Comparison of ENCODE assay signal across 20 cellular contexts in genomic region chr2:102099536-102100293, GRCh38. TPM values are rescaled to one million over a fixed set of nuclear protein-coding genes. Genes with fewer than 3 reads are reported as not detected.
DNase-seq lines count a peak whose midpoint lies in the region; ATAC-seq and TF ChIP-seq lines count a peak whose summit lies in the region.
"Had no signal": no experiment of that assay in that cellular context is flagged by ENCODE, and none has a peak within 500 bp of the region (broad histone marks: within the 10 kb centered on the region; RNA-seq: fewer than 3 reads in every experiment).

No MANE protein-coding gene starts in this region.

- no peaks in the 10 kb centered on the region for H3K9me3 ChIP-seq in psoas muscle
- H3K9me3 ChIP-seq: neutrophil, Peyer's patch, vagina had no signal

- peaks cover 6% of the 10 kb centered on the region for H3K9me3 Mint-ChIP-seq in activated naive CD4-positive, alpha-beta T cell treated with anti-CD3 and anti-CD28 coated beads for 36 hours
- peaks cover 4% of the 10 kb centered on the region for H3K9me3 Mint-ChIP-seq in activated naive CD4-positive, alpha-beta T cell treated with anti-CD3 and anti-CD28 coated beads, Interleukin-2, amount 10 ng/mL, durations not matched to agents 7 days and 5 days
- H3K9me3 Mint-ChIP-seq in activated naive CD8-positive, alpha-beta T cell treated with anti-CD3 and anti-CD28 coated beads, Interleukin-2, amount 50 U/mL, for 24 hours: peaks cover 4% of the 10 kb centered on the region
- H3K9me3 Mint-ChIP-seq: CD4-positive, alpha-beta memory T cell had no signal

- H3K36me3 ChIP-seq in psoas muscle (ENCODE audit: insufficient read depth in 1 of 2, low read depth in 1 of 2): no peaks in the 10 kb centered on the region
- H3K36me3 ChIP-seq: heart left ventricle, neutrophil, Peyer's patch, vagina had no signal

- peaks cover 33% of the 10 kb centered on the region for H3K4me1 Mint-ChIP-seq in activated naive CD4-positive, alpha-beta T cell treated with anti-CD3 and anti-CD28 coated beads for 36 hours (ENCODE audit: low read depth)
- H3K4me1 Mint-ChIP-seq in activated naive CD4-positive, alpha-beta T cell treated with anti-CD3 and anti-CD28 coated beads, Interleukin-2, amount 10 ng/mL, durations not matched to agents 7 days and 5 days: peaks cover 24% of the 10 kb centered on the region
- H3K4me1 Mint-ChIP-seq in activated naive CD8-positive, alpha-beta T cell treated with anti-CD3 and anti-CD28 coated beads, Interleukin-2, amount 50 U/mL, for 24 hours: peaks cover 32% of the 10 kb centered on the region

- ATAC-seq in activated naive CD8-positive, alpha-beta T cell treated with anti-CD3 and anti-CD28 coated beads, Interleukin-2, amount 50 U/mL, for 24 hours: no peak
- no peak for ATAC-seq in psoas muscle
- no peak for ATAC-seq in GM19395 (IDR thresholded peaks at IDR 0.05; ENCODE audit: unreplicated experiment)
- ATAC-seq: HCT116, heart left ventricle had no signal

- H3K4me3 Mint-ChIP-seq in activated naive CD4-positive, alpha-beta T cell treated with anti-CD3 and anti-CD28 coated beads for 36 hours: no peak overlapping the region
- H3K4me3 Mint-ChIP-seq in activated naive CD4-positive, alpha-beta T cell treated with anti-CD3 and anti-CD28 coated beads, Interleukin-2, amount 10 ng/mL, durations not matched to agents 7 days and 5 days: no peak overlapping the region
- no peak overlapping the region for H3K4me3 Mint-ChIP-seq in activated naive CD8-positive, alpha-beta T cell treated with anti-CD3 and anti-CD28 coated beads, Interleukin-2, amount 50 U/mL, for 24 hours
- H3K4me3 Mint-ChIP-seq: CD4-positive, alpha-beta memory T cell had no signal

- peaks cover 31% of the 10 kb centered on the region for H3K4me1 ChIP-seq in psoas muscle
- H3K4me1 ChIP-seq: Peyer's patch had no signal

- H3K4me3 ChIP-seq in fibroblast of the aortic adventitia (ENCODE audit: low read depth, low read length) (no peak overlapping the region), psoas muscle (no peak overlapping the region)
- H3K4me3 ChIP-seq: heart left ventricle, Peyer's patch, vagina had no signal

- peak overlapping the region; percentile 80 for H3K27ac Mint-ChIP-seq in activated naive CD4-positive, alpha-beta T cell treated with anti-CD3 and anti-CD28 coated beads for 36 hours
- no peak overlapping the region for H3K27ac Mint-ChIP-seq in activated naive CD4-positive, alpha-beta T cell treated with anti-CD3 and anti-CD28 coated beads, Interleukin-2, amount 10 ng/mL, durations not matched to agents 7 days and 5 days
- peak overlapping the region; percentile 78 for H3K27ac Mint-ChIP-seq in activated naive CD8-positive, alpha-beta T cell treated with anti-CD3 and anti-CD28 coated beads, Interleukin-2, amount 50 U/mL, for 24 hours
- H3K27ac Mint-ChIP-seq: CD4-positive, alpha-beta memory T cell had no signal

- intact Hi-C loops in activated naive CD4-positive, alpha-beta T cell treated with anti-CD3 and anti-CD28 coated beads for 36 hours (cut with micrococcal nuclease): loop anchor here (1.0 kb wide), 1 partner anchor 16 kb away; no protein-coding TSS in a partner anchor
- intact Hi-C loops in psoas muscle (cut with DNase I): loop anchor here (5.0 kb wide), 2 partner anchors 32 to 43 kb away; partner anchors contain the start of gene IL1R1 (in 1 of the 2)

- DNase-seq in activated naive CD4-positive, alpha-beta T cell treated with anti-CD3 and anti-CD28 coated beads for 36 hours: no peak
- DNase-seq in activated naive CD4-positive, alpha-beta T cell treated with anti-CD3 and anti-CD28 coated beads, Interleukin-2, amount 10 ng/mL, durations not matched to agents 7 days and 5 days: no peak
- DNase-seq in activated naive CD8-positive, alpha-beta T cell treated with anti-CD3 and anti-CD28 coated beads, Interleukin-2, amount 50 U/mL, for 24 hours: no peak
- DNase-seq in fibroblast of the aortic adventitia (ENCODE audit: low read depth) (peak; percentile 95), psoas muscle (no peak), DMS153 (lab: John Stamatoyannopoulos, UW) (no peak)
- DNase-seq in central memory CD4-positive, alpha-beta T cell: no peak
- DNase-seq: activated CD4-positive, alpha-beta T cell treated with anti-CD3 and anti-CD28 coated beads, Interleukin-2, amount 50 U/mL, for 1 hour; CD4-positive, alpha-beta memory T cell; cortex of kidney; DMS79 treated with DMSO at 0.1 percent for 48 hours; heart left ventricle; KBM-7; kidney; NCI-H2081 treated with DMSO at 0.1 percent for 48 hours; Peyer's patch had no signal

- no peaks in the 10 kb centered on the region for H3K27me3 ChIP-seq in psoas muscle (ENCODE audit: insufficient read depth in 3 of 3, low read length in 2 of 3)
- H3K27me3 ChIP-seq: heart left ventricle, neutrophil, Peyer's patch, vagina had no signal

- H3K27ac ChIP-seq in psoas muscle: peak overlapping the region; percentile 47
- H3K27ac ChIP-seq: heart left ventricle, neutrophil, Peyer's patch, vagina had no signal

- CTCF ChIA-PET in activated naive CD4-positive, alpha-beta T cell treated with anti-CD3 and anti-CD28 coated beads for 36 hours (lab: Charles Lee): interaction anchor here (0.6 to 1.0 kb wide), 2 partner anchors 14 to 17 kb away, joined by 3 to 4 read pairs; no protein-coding TSS in a partner anchor
- CTCF ChIA-PET in activated naive CD4-positive, alpha-beta T cell treated with anti-CD3 and anti-CD28 coated beads, Interleukin-2, amount 10 ng/mL, durations not matched to agents 7 days and 5 days (lab: Charles Lee): no interaction called here

- no peaks in the 10 kb centered on the region for H3K36me3 Mint-ChIP-seq in activated naive CD4-positive, alpha-beta T cell treated with anti-CD3 and anti-CD28 coated beads for 36 hours (ENCODE audit: low read depth)
- H3K36me3 Mint-ChIP-seq in activated naive CD4-positive, alpha-beta T cell treated with anti-CD3 and anti-CD28 coated beads, Interleukin-2, amount 10 ng/mL, durations not matched to agents 7 days and 5 days: peaks cover 3% of the 10 kb centered on the region
- H3K36me3 Mint-ChIP-seq in activated naive CD8-positive, alpha-beta T cell treated with anti-CD3 and anti-CD28 coated beads, Interleukin-2, amount 50 U/mL, for 24 hours (ENCODE audit: low read depth): peaks cover 2% of the 10 kb centered on the region
- H3K36me3 Mint-ChIP-seq: CD4-positive, alpha-beta memory T cell had no signal

- H3K27me3 Mint-ChIP-seq in activated naive CD4-positive, alpha-beta T cell treated with anti-CD3 and anti-CD28 coated beads for 36 hours (ENCODE audit: low read depth): peaks cover 2% of the 10 kb centered on the region
- H3K27me3 Mint-ChIP-seq in activated naive CD4-positive, alpha-beta T cell treated with anti-CD3 and anti-CD28 coated beads, Interleukin-2, amount 10 ng/mL, durations not matched to agents 7 days and 5 days: peaks cover 13% of the 10 kb centered on the region
- H3K27me3 Mint-ChIP-seq in activated naive CD8-positive, alpha-beta T cell treated with anti-CD3 and anti-CD28 coated beads, Interleukin-2, amount 50 U/mL, for 24 hours: peaks cover 18% of the 10 kb centered on the region

- TF ChIP-seq CTCF in fibroblast of the aortic adventitia (IDR thresholded peaks at IDR 0.05; ENCODE audit: insufficient read depth, low read length): no peak
- no peak for TF ChIP-seq CTCF in psoas muscle (IDR thresholded peaks at IDR 0.05)

- 59 to 70% (median 61%) methylated on average over 7 of the region's 7 CpGs for whole genome bisulfite sequencing in psoas muscle, 3 donors

RNA-seq across cellular contexts. Expression of gene IL1R1, which starts 42.8 kb away (rescaled TPM):
- 1 to 10 TPM; 5.7 to 6.7 TPM for total RNA-seq in activated naive CD4-positive, alpha-beta T cell treated with anti-CD3 and anti-CD28 coated beads for 36 hours
- total RNA-seq in fibroblast of the aortic adventitia (ENCODE audit: low replicate concordance) (150 and 152 TPM in 2 replicates), psoas muscle (10 to 100 TPM; 15.9 to 39.8 (median 26.8) TPM)
- polyA plus RNA-seq in psoas muscle: 10 to 100 TPM; 10.4 to 14.3 (median 11.3) TPM
